Comparison of ENCODE assay signal across 15 cellular contexts in genomic region chr9:7118653-7119052, GRCh38.
A peak's percentile ranks its signal among the peaks of the same experiment; 100 is the strongest.
DNase-seq lines count a peak whose midpoint lies in the region; ATAC-seq, FAIRE-seq and TF ChIP-seq lines count a peak whose summit lies in the region.
"Had no signal": no experiment of that assay in that cellular context is flagged by ENCODE, and none has a peak within 500 bp of the region (broad histone marks: within the 10 kb centered on the region; RNA-seq: fewer than 3 reads in every experiment).

No MANE protein-coding gene starts in this region.

- no peak overlapping the region for H2BK120ac ChIP-seq in H1 (replicated peaks; ENCODE audit: low read depth, low read length)

- no peak for TF ChIP-seq POLR2A in H1 (IDR thresholded peaks at IDR 0.05; ENCODE audit: control extremely low read depth in 1 of 2, low read depth in 2 of 2, low read length in 2 of 2)

- H3K23me2 ChIP-seq in H1 (ENCODE audit: low read depth, low read length), result no peaks in the 10 kb centered on the region

- H3K56ac ChIP-seq in H1 (replicated peaks; ENCODE audit: insufficient read length, low read depth, low read length), result no peak overlapping the region

- intact Hi-C loops in right cardiac atrium (cut with DNase I), result no loop called here

- no peak overlapping the region for H3K9ac ChIP-seq in H1 (replicated peaks in 1 of 4; ENCODE audit: extremely low read depth in 1 of 4, low read depth in 3 of 4, low read length in 3 of 4)

- CTCF ChIA-PET in H1 (lab: Charles Lee; ENCODE audit: partially characterized antibody), result no interaction called here

- no peak overlapping the region for H3K14ac ChIP-seq in H1 (ENCODE audit: insufficient read length)

- H3K4me3 ChIP-seq in H1 (ENCODE audit: extremely low read depth in 1 of 4, insufficient read depth in 2 of 4, low read depth in 3 of 4, low read length in 4 of 4) (no peak overlapping the region), right cardiac atrium (ENCODE audit: low read length) (no peak overlapping the region)
- H3K4me3 ChIP-seq: upper lobe of left lung had no signal

- H3K18ac ChIP-seq in H1 (ENCODE audit: extremely low read depth, low read length), result no peak overlapping the region

- no peak overlapping the region for H4K5ac ChIP-seq in H1 (ENCODE audit: insufficient read length, low read depth, low read length)

- no peak for TF ChIP-seq RAD21 in H1 (IDR thresholded peaks at IDR 0.05 in 1 of 2, conservative IDR thresholded peaks at IDR 0.05 in 1 of 2; ENCODE audit: low read depth in 2 of 2, low read length in 2 of 2)

- H3K9me3 ChIP-seq in H1 (ENCODE audit: insufficient read depth in 2 of 2, low read depth in 1 of 2, low read length in 1 of 2), result no peaks in the 10 kb centered on the region
- H3K9me3 ChIP-seq in right cardiac atrium (ENCODE audit: control insufficient read depth, low read length), result no peaks in the 10 kb centered on the region
- H3K9me3 ChIP-seq: upper lobe of left lung had no signal

- TF ChIP-seq CTCF in H1 (IDR thresholded peaks at IDR 0.05; ENCODE audit: control extremely low read depth in 1 of 3, insufficient read depth in 1 of 3, low read depth in 1 of 3, low read length in 3 of 3), result no peak

- H2AK5ac ChIP-seq in H1 (ENCODE audit: low read depth, low read length), result no peak overlapping the region

- H2BK20ac ChIP-seq in H1 (ENCODE audit: low read length), result no peak overlapping the region

- peaks cover 0 to 3% (median 0%) of the 10 kb centered on the region in 4 experiments; a peak in 1 of 7 replicates for H3K4me1 ChIP-seq in H1 (replicated peaks in 1 of 4; ENCODE audit: control insufficient read depth in 3 of 4, insufficient read depth in 4 of 4, low read length in 3 of 4)
- H3K4me1 ChIP-seq in right cardiac atrium (ENCODE audit: control insufficient read depth, insufficient read depth, low read length), result no peaks in the 10 kb centered on the region
- H3K4me1 ChIP-seq: upper lobe of left lung had no signal

- H3K79me1 ChIP-seq in H1 (ENCODE audit: low read depth, low read length), result no peaks in the 10 kb centered on the region

- no peak for TF ChIP-seq EP300 in H1 (IDR thresholded peaks at IDR 0.05; ENCODE audit: borderline replicate concordance in 1 of 2, low read depth in 2 of 2, low read length in 2 of 2)

- H3K27me3 ChIP-seq in H1 (replicated peaks in 1 of 4; ENCODE audit: control insufficient read depth in 3 of 4, extremely low read depth in 1 of 4, insufficient read depth in 3 of 4, low read length in 3 of 4) (no peaks in the 10 kb centered on the region), right cardiac atrium (ENCODE audit: control insufficient read depth, insufficient read depth) (no peaks in the 10 kb centered on the region)
- H3K27me3 ChIP-seq: upper lobe of left lung had no signal

- peak; percentile 33 for ATAC-seq in GM19397 (IDR thresholded peaks at IDR 0.05; ENCODE audit: unreplicated experiment)
- ATAC-seq in HG02970 (IDR thresholded peaks at IDR 0.05; ENCODE audit: low FRiP score, unreplicated experiment), result peak; percentile 41
- ATAC-seq in right cardiac atrium, result no peak
- ATAC-seq in HG03521 (IDR thresholded peaks at IDR 0.05; ENCODE audit: unreplicated experiment), result no peak
- ATAC-seq: T-cell had no signal

- 80% methylated on average over 5 of the region's 5 CpGs; no CpG with 5 or more reads in 1 of the 2 experiments for WGBS in H1 (ENCODE audit: extremely low coverage in 1 of 2, insufficient coverage in 1 of 2, insufficient read length in 1 of 2, insufficient replicate concordance in 2 of 2, low coverage in 1 of 2, low lambda C conversion rate in 2 of 2, missing lambda C conversion rate in 1 of 2), 2 experiments
- WGBS in right cardiac atrium, result 88% methylated on average over 5 of the region's 5 CpGs

- H4K20me1 ChIP-seq in H1 (replicated peaks in 1 of 2; ENCODE audit: control insufficient read depth in 1 of 2, insufficient read depth in 2 of 2, low read length in 2 of 2), result peaks cover 0 to 2% of the 10 kb centered on the region in 2 experiments

- FAIRE-seq in H1 (lab: Jason Lieb, UNC), result no peak

- DNase-seq in DMS53 (lab: John Stamatoyannopoulos, UW) (peak; percentile 86), H1 (ENCODE audit: low read depth in 1 of 2, low spot score in 2 of 2) (no peak), NCI-H2227 (lab: John Stamatoyannopoulos, UW; ENCODE audit: unreplicated experiment) (no peak), right cardiac atrium (no peak), NCI-H446 (lab: John Stamatoyannopoulos, UW) (no peak)
- DNase-seq: activated CD4-positive, alpha-beta T cell treated with anti-CD3 and anti-CD28 coated beads for 36 hours; activated T-cell treated with anti-CD3 and anti-CD28 coated beads, Interleukin-2, amount 50 U/mL, for 48 hours; COR-L47; immature natural killer cell; NCI-H524 treated with DMSO at 0.1 percent for 48 hours; T-cell; upper lobe of left lung had no signal

- H3K4me2 ChIP-seq in H1 (ENCODE audit: insufficient read depth in 1 of 2, low read depth in 2 of 2, low read length in 2 of 2), result no peak overlapping the region

- H3K4ac ChIP-seq in H1 (replicated peaks; ENCODE audit: insufficient read length, low read depth, low read length), result no peak overlapping the region

- H2BK15ac ChIP-seq in H1 (ENCODE audit: low read length), result no peak overlapping the region

- no peak overlapping the region for H2BK12ac ChIP-seq in H1 (ENCODE audit: low read depth, low read length)

- no peak overlapping the region for H2BK5ac ChIP-seq in H1 (ENCODE audit: low read depth, low read length)

- no peak overlapping the region for H3K23ac ChIP-seq in H1 (ENCODE audit: insufficient read length)

- H3K79me2 ChIP-seq in H1 (ENCODE audit: control insufficient read depth in 1 of 2, insufficient read depth in 2 of 2, low read length in 2 of 2), result no peaks in the 10 kb centered on the region

- no peak overlapping the region for H4K91ac ChIP-seq in H1 (replicated peaks; ENCODE audit: insufficient read length, low read length)

- no peak overlapping the region for H2AFZ ChIP-seq in H1 (ENCODE audit: low read length)

- H3K36me3 ChIP-seq in H1 (ENCODE audit: control insufficient read depth in 2 of 4, insufficient read depth in 4 of 4, low read length in 3 of 4), result no peaks in the 10 kb centered on the region
- H3K36me3 ChIP-seq: upper lobe of left lung had no signal

- H3K27ac ChIP-seq in H1 (ENCODE audit: low read depth, low read length) (no peak overlapping the region), right cardiac atrium (ENCODE audit: low read length) (no peak overlapping the region)
- H3K27ac ChIP-seq: upper lobe of left lung had no signal

- POLR2A ChIA-PET in H1 (lab: Charles Lee; ENCODE audit: partially characterized antibody), result no interaction called here

- H4K8ac ChIP-seq in H1 (ENCODE audit: extremely low read depth, insufficient read depth, low read length), result no peak overlapping the region

TF ChIP-seq in H1, 55 proteins besides CTCF, POLR2A, EP300 and RAD21:
- TF ChIP-seq JUND (IDR thresholded peaks at IDR 0.05; ENCODE audit: low read length), result peak; percentile 18; the same call in 1 of the 2 replicates
- no peak for TF ChIP-seq CBX5 (IDR thresholded peaks at IDR 0.05; ENCODE audit: low read depth, low read length)
- TF ChIP-seq CEBPB (IDR thresholded peaks at IDR 0.05; ENCODE audit: low read depth, low read length), result no peak
TF ChIP-seq in H1: peak in this region for 1.

Comparison
In these comparisons a context has a peak if more than half of its experiments do, and no peak if none do; other contexts are left out.
1. ATAC-seq: peak in GM19397 (single experiment) and HG02970 (single experiment); none in right cardiac atrium (0 of 2) and HG03521 (single experiment).